1 cellular context compared by ENCODE assay signal in the genomic region with DNA sequence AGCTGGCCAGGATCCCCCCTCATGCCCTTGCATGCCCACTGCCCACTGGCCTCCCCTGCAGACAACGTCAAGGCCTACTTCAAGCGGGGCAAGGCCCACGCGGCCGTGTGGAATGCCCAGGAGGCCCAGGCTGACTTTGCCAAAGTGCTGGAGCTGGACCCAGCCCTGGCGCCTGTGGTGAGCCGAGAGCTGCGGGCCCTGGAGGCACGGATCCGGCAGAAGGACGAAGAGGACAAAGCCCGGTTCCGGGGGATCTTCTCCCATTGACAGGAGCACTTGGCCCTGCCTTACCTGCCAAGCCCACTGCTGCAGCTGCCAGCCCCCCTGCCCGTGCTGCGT.
TF ChIP-seq lines count a peak whose summit lies in the region.

No MANE protein-coding gene starts in this region.

TF ChIP-seq in HepG2, 621 proteins besides CTCF, POLR2A, EP300 and RAD21:
- TF ChIP-seq HNRNPL (IDR thresholded peaks at IDR 0.05; ENCODE audit: low read depth, low read length) (0 out of 2 replicates have a peak, but pooled peaks have one; percentile 36), SIX4 (CRISPR knock-in tag; IDR thresholded peaks at IDR 0.05) (no peak)
